Comparison of ENCODE assay signal across 8 cellular contexts in genomic region chr9:109498195-109499060, GRCh38. TPM values are rescaled to one million over a fixed set of nuclear protein-coding genes. Genes with fewer than 3 reads are reported as not detected.
A peak's percentile ranks its signal among the peaks of the same experiment; 100 is the strongest.
DNase-seq lines count a peak whose midpoint lies in the region; ATAC-seq and TF ChIP-seq lines count a peak whose summit lies in the region.

A gene with protein sequence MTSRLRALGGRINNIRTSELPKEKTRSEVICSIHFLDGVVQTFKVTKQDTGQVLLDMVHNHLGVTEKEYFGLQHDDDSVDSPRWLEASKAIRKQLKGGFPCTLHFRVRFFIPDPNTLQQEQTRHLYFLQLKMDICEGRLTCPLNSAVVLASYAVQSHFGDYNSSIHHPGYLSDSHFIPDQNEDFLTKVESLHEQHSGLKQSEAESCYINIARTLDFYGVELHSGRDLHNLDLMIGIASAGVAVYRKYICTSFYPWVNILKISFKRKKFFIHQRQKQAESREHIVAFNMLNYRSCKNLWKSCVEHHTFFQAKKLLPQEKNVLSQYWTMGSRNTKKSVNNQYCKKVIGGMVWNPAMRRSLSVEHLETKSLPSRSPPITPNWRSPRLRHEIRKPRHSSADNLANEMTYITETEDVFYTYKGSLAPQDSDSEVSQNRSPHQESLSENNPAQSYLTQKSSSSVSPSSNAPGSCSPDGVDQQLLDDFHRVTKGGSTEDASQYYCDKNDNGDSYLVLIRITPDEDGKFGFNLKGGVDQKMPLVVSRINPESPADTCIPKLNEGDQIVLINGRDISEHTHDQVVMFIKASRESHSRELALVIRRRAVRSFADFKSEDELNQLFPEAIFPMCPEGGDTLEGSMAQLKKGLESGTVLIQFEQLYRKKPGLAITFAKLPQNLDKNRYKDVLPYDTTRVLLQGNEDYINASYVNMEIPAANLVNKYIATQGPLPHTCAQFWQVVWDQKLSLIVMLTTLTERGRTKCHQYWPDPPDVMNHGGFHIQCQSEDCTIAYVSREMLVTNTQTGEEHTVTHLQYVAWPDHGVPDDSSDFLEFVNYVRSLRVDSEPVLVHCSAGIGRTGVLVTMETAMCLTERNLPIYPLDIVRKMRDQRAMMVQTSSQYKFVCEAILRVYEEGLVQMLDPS (minus strand): TSS chr9:109498307. CDS start chr9:109463434, 34,873 bp downstream.

- TF ChIP-seq CTCF in left ventricle myocardium inferior (IDR thresholded peaks at IDR 0.05; ENCODE audit: borderline replicate concordance) = no peak

- H3K27me3 Mint-ChIP-seq in T-helper 2 cell treated with Interferon-gamma antibody and Interleukin-4, amounts not matched to agents 5 μg/mL and 100 μg/mL, for 36 hours (ENCODE audit: low read depth) = peaks cover 72% of the 10 kb centered on the region

- no peak within 1 kb of the TSS for H3K27ac Mint-ChIP-seq in T-helper 2 cell treated with Interferon-gamma antibody and Interleukin-4, amounts not matched to agents 5 μg/mL and 100 μg/mL, for 36 hours

- no peaks in the 10 kb centered on the region for H3K9me3 ChIP-seq in left ventricle myocardium inferior (replicated peaks)

- peaks cover 4% of the 10 kb centered on the region for H3K4me1 Mint-ChIP-seq in T-helper 2 cell treated with Interferon-gamma antibody and Interleukin-4, amounts not matched to agents 5 μg/mL and 100 μg/mL, for 36 hours (ENCODE audit: low read depth)

- peaks cover 68% of the 10 kb centered on the region for H3K27me3 ChIP-seq in left ventricle myocardium inferior (ENCODE audit: low read depth)

- DNase-seq in NCI-H2227 (lab: John Stamatoyannopoulos, UW; ENCODE audit: unreplicated experiment) = peak; percentile 23
- DNase-seq in NCI-H2227 treated with DMSO at 0.1 percent for 48 hours (lab: John Stamatoyannopoulos, UW) = no peak
- no peak for DNase-seq in T-helper 2 cell treated with Interferon-gamma antibody and Interleukin-4, amounts not matched to agents 5 μg/mL and 100 μg/mL, for 36 hours (ENCODE audit: low spot score)
- no peak for DNase-seq in left ventricle myocardium inferior
- DNase-seq in skeletal muscle cell (ENCODE audit: low read depth) = no peak
- DNase-seq in stimulated activated CD4-positive, alpha-beta T cell treated with anti-CD3 and anti-CD28 coated beads, Interleukin-4, amount 100 ng/mL, for 24 hours = no peak

- H3K4me3 Mint-ChIP-seq in T-helper 2 cell treated with Interferon-gamma antibody and Interleukin-4, amounts not matched to agents 5 μg/mL and 100 μg/mL, for 36 hours = peak within 1 kb of the TSS; percentile 57

- H3K4me1 ChIP-seq in left ventricle myocardium inferior = peaks cover 21% of the 10 kb centered on the region

- ATAC-seq in HG03439 (IDR thresholded peaks at IDR 0.05; ENCODE audit: unreplicated experiment) = no peak
- ATAC-seq in HG02852 (IDR thresholded peaks at IDR 0.05; ENCODE audit: unreplicated experiment) = no peak

- H3K27ac ChIP-seq in left ventricle myocardium inferior (replicated peaks) = no peak within 1 kb of the TSS

- intact Hi-C loops in left ventricle myocardium inferior (cut with micrococcal nuclease) = no loop called here

- no peaks in the 10 kb centered on the region for H3K9me3 Mint-ChIP-seq in T-helper 2 cell treated with Interferon-gamma antibody and Interleukin-4, amounts not matched to agents 5 μg/mL and 100 μg/mL, for 36 hours

- H3K36me3 Mint-ChIP-seq in T-helper 2 cell treated with Interferon-gamma antibody and Interleukin-4, amounts not matched to agents 5 μg/mL and 100 μg/mL, for 36 hours (ENCODE audit: low read depth) = peaks cover 4% of the 10 kb centered on the region

- no peaks in the 10 kb centered on the region for H3K36me3 ChIP-seq in left ventricle myocardium inferior

- H3K4me3 ChIP-seq in left ventricle myocardium inferior = peak within 1 kb of the TSS; percentile 66
- H3K4me3 ChIP-seq in skeletal muscle cell (ENCODE audit: low read depth, low read length) = peak within 1 kb of the TSS; percentile 53

RNA-seq across cellular contexts. Expression of the gene that starts here (rescaled TPM):
- total RNA-seq in left ventricle myocardium inferior = 27.4 TPM
